Comparison of ENCODE assay signal across 1 cellular context in the genomic region with DNA sequence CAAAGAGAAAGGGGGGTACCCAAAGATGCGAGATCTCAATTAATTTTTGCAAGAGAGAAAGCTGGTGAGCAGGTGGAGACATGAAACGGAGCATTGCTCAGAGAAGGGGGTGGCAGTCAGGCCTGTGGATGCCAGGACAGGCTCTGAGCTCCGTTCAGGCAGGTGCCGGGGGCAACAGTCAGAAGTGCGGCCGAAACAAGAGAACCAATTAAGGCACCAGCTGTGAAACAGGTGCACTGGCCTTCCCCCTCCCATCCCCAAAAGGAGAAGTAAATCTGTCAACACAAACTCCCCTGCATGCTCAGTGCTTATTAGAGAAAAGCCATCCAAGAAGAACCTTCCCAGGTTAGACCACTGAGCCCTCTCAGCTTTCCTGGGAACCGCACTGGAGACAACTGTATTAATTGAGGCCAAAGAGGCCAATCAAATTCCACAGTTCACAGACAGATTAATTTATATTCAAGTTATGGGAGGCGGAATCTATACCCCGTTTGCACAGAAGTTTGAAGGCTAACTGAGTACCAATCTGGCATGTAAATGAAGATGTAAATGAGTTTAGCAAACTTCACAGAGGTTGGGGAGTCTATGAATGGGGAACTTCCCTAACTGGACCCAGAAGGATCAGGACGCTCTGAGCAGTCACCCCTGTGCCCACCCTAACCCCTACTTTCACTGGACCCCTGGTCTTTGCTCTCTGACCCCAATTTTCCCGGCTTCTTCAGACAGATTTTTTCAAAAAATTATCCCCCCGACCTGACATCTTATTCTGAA.
TF ChIP-seq lines count a peak whose summit lies in the region.

No MANE protein-coding gene starts in this region.

TF ChIP-seq in GM23338, 12 proteins besides CTCF, POLR2A, EP300 and RAD21 (continued from another document):
- TF ChIP-seq, protein P1, sequence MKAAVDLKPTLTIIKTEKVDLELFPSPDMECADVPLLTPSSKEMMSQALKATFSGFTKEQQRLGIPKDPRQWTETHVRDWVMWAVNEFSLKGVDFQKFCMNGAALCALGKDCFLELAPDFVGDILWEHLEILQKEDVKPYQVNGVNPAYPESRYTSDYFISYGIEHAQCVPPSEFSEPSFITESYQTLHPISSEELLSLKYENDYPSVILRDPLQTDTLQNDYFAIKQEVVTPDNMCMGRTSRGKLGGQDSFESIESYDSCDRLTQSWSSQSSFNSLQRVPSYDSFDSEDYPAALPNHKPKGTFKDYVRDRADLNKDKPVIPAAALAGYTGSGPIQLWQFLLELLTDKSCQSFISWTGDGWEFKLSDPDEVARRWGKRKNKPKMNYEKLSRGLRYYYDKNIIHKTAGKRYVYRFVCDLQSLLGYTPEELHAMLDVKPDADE (IDR thresholded peaks at IDR 0.05), result no peak
- TF ChIP-seq NANOG (IDR thresholded peaks at IDR 0.05; ENCODE audit: borderline replicate concordance) (no peak), JUNB (IDR thresholded peaks at IDR 0.05; ENCODE audit: unreplicated experiment) (no peak), EZH2phosphoT487 (IDR thresholded peaks at IDR 0.05; ENCODE audit: unreplicated experiment) (no peak), STAT1 (IDR thresholded peaks at IDR 0.05; ENCODE audit: unreplicated experiment) (no peak)
- TF ChIP-seq, protein P2, sequence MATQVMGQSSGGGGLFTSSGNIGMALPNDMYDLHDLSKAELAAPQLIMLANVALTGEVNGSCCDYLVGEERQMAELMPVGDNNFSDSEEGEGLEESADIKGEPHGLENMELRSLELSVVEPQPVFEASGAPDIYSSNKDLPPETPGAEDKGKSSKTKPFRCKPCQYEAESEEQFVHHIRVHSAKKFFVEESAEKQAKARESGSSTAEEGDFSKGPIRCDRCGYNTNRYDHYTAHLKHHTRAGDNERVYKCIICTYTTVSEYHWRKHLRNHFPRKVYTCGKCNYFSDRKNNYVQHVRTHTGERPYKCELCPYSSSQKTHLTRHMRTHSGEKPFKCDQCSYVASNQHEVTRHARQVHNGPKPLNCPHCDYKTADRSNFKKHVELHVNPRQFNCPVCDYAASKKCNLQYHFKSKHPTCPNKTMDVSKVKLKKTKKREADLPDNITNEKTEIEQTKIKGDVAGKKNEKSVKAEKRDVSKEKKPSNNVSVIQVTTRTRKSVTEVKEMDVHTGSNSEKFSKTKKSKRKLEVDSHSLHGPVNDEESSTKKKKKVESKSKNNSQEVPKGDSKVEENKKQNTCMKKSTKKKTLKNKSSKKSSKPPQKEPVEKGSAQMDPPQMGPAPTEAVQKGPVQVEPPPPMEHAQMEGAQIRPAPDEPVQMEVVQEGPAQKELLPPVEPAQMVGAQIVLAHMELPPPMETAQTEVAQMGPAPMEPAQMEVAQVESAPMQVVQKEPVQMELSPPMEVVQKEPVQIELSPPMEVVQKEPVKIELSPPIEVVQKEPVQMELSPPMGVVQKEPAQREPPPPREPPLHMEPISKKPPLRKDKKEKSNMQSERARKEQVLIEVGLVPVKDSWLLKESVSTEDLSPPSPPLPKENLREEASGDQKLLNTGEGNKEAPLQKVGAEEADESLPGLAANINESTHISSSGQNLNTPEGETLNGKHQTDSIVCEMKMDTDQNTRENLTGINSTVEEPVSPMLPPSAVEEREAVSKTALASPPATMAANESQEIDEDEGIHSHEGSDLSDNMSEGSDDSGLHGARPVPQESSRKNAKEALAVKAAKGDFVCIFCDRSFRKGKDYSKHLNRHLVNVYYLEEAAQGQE (IDR thresholded peaks at IDR 0.05; ENCODE audit: unreplicated experiment), result no peak
